ENCODE assay signal across 1 cellular context in the genomic region with DNA sequence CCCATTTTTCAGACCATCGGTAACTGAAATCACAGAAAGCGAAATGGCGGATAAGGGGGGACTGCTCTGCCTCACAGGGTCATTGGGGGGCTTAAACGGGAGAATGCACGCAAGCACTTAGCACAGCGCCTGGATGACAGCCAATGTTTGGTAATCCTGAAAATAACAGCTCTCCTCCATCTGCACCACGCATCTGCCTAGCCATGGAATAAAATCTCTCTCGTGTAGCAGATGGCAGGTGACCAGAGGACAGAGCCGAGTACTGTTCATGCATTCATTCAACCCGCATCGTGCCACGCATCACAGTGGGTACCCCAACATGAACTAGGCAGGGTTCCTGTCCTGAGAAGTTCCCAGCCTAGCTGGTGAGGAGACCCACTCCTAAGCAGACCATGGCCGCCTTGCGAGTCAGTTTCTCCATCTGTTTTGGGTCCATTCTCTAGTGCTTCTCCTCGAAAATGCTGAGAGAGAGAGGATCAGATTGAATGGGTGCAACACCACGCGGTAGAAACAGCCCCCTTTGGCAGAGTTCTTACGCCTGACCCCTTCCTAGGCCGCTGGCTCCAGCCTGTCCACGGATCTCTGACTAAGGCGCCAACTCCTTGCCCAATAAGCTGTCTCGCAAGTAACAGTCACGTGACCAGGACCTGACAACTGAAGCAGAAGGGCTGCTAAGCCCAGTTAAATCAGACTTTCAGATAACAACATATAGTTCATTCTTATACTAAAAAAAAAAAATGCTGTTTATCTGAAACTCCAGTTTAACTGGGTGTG.
TF ChIP-seq lines count a peak whose summit lies in the region.

No MANE protein-coding gene starts in this region.

TF ChIP-seq in H1, 55 proteins besides CTCF, POLR2A, EP300 and RAD21 (continued from another document):
- TF ChIP-seq, protein P1, sequence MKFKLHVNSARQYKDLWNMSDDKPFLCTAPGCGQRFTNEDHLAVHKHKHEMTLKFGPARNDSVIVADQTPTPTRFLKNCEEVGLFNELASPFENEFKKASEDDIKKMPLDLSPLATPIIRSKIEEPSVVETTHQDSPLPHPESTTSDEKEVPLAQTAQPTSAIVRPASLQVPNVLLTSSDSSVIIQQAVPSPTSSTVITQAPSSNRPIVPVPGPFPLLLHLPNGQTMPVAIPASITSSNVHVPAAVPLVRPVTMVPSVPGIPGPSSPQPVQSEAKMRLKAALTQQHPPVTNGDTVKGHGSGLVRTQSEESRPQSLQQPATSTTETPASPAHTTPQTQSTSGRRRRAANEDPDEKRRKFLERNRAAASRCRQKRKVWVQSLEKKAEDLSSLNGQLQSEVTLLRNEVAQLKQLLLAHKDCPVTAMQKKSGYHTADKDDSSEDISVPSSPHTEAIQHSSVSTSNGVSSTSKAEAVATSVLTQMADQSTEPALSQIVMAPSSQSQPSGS (IDR thresholded peaks at IDR 0.05; ENCODE audit: low read length), result no peak
